ENCODE assay signal across 19 cellular contexts in the genomic region with DNA sequence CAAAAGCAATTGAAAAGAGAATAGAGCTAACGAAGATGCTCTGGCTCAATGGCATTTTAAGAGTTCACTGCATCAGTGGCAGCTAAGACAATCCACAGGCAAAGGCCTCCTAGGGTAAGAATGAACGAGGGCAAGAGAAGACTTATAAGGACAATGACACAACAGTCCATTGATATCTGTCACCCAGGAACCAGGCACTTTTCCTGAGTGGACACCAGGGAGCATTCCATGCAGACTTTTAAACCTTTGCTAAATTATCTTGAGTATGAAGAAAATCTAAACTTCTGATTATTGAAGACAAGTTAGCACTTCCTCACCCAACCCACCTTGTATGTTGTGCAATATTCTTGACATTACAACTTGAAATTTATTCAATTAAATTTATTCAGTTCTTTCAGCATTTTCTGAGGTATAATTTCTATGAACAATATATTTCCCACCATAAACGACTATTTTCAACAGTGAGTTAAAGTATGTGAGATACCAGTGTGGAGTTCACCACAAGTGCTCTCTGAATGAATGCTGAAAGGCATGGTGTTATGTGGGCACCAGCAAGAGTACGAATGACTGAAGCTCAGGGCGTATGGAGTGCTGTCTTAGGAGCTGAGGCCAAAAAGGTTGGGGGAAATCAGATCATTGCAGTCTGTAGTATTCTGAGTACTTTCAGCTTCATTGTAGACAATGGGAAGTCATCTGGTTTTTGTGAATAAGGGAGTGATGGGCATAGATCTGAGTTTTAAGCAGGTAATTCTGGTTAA.
DNase-seq lines count a peak whose midpoint lies in the region; ATAC-seq, FAIRE-seq and TF ChIP-seq lines count a peak whose summit lies in the region.
"Had no signal": no experiment of that assay in that cellular context is flagged by ENCODE, and none has a peak within 500 bp of the region (broad histone marks: within the 10 kb centered on the region; RNA-seq: fewer than 3 reads in every experiment).

No MANE protein-coding gene starts in this region.

- FAIRE-seq in kidney (lab: Jason Lieb, UNC), result no peak
- FAIRE-seq: colon, keratinocyte had no signal

- no peak overlapping the region for H3K4me3 ChIP-seq in kidney (ENCODE audit: low read length in 2 of 2)
- H3K4me3 ChIP-seq in CD8-positive, alpha-beta memory T cell (ENCODE audit: low read length), result no peak overlapping the region
- H3K4me3 ChIP-seq: adrenal gland, heart right ventricle, ovary, stomach had no signal

- H3K27ac ChIP-seq in VCaP, result no peak overlapping the region
- H3K27ac ChIP-seq in kidney (ENCODE audit: low read depth in 2 of 2, low read length in 2 of 2), result no peak overlapping the region
- no peak overlapping the region for H3K27ac ChIP-seq in CD8-positive, alpha-beta memory T cell (ENCODE audit: low read depth, low read length)
- H3K27ac ChIP-seq: adrenal gland, heart right ventricle, ovary, stomach had no signal

- peaks cover 2% of the 10 kb centered on the region for H3K27me3 Mint-ChIP-seq in activated CD4-positive, alpha-beta memory T cell treated with anti-CD3 and anti-CD28 coated beads for 36 hours
- H3K27me3 Mint-ChIP-seq in CD8-positive, alpha-beta memory T cell, result no peaks in the 10 kb centered on the region

- H3K9me3 Mint-ChIP-seq in activated CD4-positive, alpha-beta memory T cell treated with anti-CD3 and anti-CD28 coated beads for 36 hours, result no peaks in the 10 kb centered on the region
- H3K9me3 Mint-ChIP-seq in CD8-positive, alpha-beta memory T cell, result no peaks in the 10 kb centered on the region

- CTCF ChIA-PET in activated CD4-positive, alpha-beta memory T cell treated with anti-CD3 and anti-CD28 coated beads for 36 hours (lab: Charles Lee), result no interaction called here
- CTCF ChIA-PET in CD8-positive, alpha-beta memory T cell (lab: Charles Lee), result no interaction called here

- intact Hi-C loops in Right ventricle myocardium inferior (cut with DNase I) (loop anchor here (5.0 kb wide), 1 partner anchor 350 kb away; no protein-coding TSS in a partner anchor), cardiac septum (cut with DNase I) (no loop called here), kidney (cut with DNase I) (no loop called here)
- intact Hi-C loops in activated CD4-positive, alpha-beta memory T cell treated with anti-CD3 and anti-CD28 coated beads for 36 hours (cut with micrococcal nuclease), result no loop called here

- ATAC-seq in Right ventricle myocardium inferior, result peak; percentile 60

- H3K4me3 Mint-ChIP-seq in activated CD4-positive, alpha-beta memory T cell treated with anti-CD3 and anti-CD28 coated beads for 36 hours, result no peak overlapping the region
- no peak overlapping the region for H3K4me3 Mint-ChIP-seq in CD8-positive, alpha-beta memory T cell

- no peaks in the 10 kb centered on the region for H3K36me3 ChIP-seq in kidney (ENCODE audit: control insufficient read depth in 1 of 2, insufficient read depth in 2 of 2, low read length in 2 of 2)
- H3K36me3 ChIP-seq in CD8-positive, alpha-beta memory T cell (ENCODE audit: insufficient read depth, low read length), result no peaks in the 10 kb centered on the region
- H3K36me3 ChIP-seq: adrenal gland, heart right ventricle, ovary, stomach had no signal

- no peaks in the 10 kb centered on the region for H3K9me3 ChIP-seq in kidney (ENCODE audit: control insufficient read depth in 1 of 2, low read length in 2 of 2)
- no peaks in the 10 kb centered on the region for H3K9me3 ChIP-seq in CD8-positive, alpha-beta memory T cell (ENCODE audit: low read length)
- H3K9me3 ChIP-seq: adrenal gland, heart right ventricle, ovary, stomach had no signal

- H3K36me3 Mint-ChIP-seq in activated CD4-positive, alpha-beta memory T cell treated with anti-CD3 and anti-CD28 coated beads for 36 hours, result no peaks in the 10 kb centered on the region
- H3K36me3 Mint-ChIP-seq in CD8-positive, alpha-beta memory T cell, result no peaks in the 10 kb centered on the region

- H3K27me3 ChIP-seq in CD8-positive, alpha-beta memory T cell (ENCODE audit: insufficient read depth, low read length, poor library complexity, severe bottlenecking), result no peaks in the 10 kb centered on the region
- H3K27me3 ChIP-seq: adrenal gland, heart right ventricle, ovary, stomach had no signal

- POLR2A ChIA-PET in activated CD4-positive, alpha-beta memory T cell treated with anti-CD3 and anti-CD28 coated beads for 36 hours (lab: Charles Lee), result no interaction called here
- POLR2A ChIA-PET in CD8-positive, alpha-beta memory T cell (lab: Charles Lee), result no interaction called here

- H3K4me1 Mint-ChIP-seq in activated CD4-positive, alpha-beta memory T cell treated with anti-CD3 and anti-CD28 coated beads for 36 hours (ENCODE audit: low read depth), result no peaks in the 10 kb centered on the region
- no peaks in the 10 kb centered on the region for H3K4me1 Mint-ChIP-seq in CD8-positive, alpha-beta memory T cell

- DNase-seq in Right ventricle myocardium inferior (ENCODE audit: missing footprints) (no peak), cardiac septum (ENCODE audit: low spot score) (no peak), kidney (no peak), SKM-1 treated with dmso at 0.1 percent for 144 hours (lab: John Stamatoyannopoulos, UW; ENCODE audit: unreplicated experiment) (no peak), NCI-H526 treated with DMSO at 0.1 percent for 48 hours (lab: John Stamatoyannopoulos, UW) (no peak)
- no peak for DNase-seq in activated CD4-positive, alpha-beta memory T cell treated with anti-CD3 and anti-CD28 coated beads for 36 hours
- no peak for DNase-seq in CD8-positive, alpha-beta memory T cell
- DNase-seq: activated CD4-positive, alpha-beta T cell treated with anti-CD3 and anti-CD28 coated beads, Interleukin-2, amount 50 U/mL, for 1 hour; H7; heart right ventricle; NCI-H1417; NCI-H226; ovary; SIG-M5; stomach had no signal

- TF ChIP-seq CTCF in VCaP (conservative IDR thresholded peaks at IDR 0.05) (peak; percentile 49), kidney (IDR thresholded peaks at IDR 0.05; ENCODE audit: borderline replicate concordance, extremely low read depth, insufficient read depth) (peak; percentile 5)

- no peak overlapping the region for H3K9ac ChIP-seq in kidney (ENCODE audit: low read length in 2 of 2)

- H3K4me1 ChIP-seq in kidney (ENCODE audit: control insufficient read depth in 1 of 2, insufficient read depth in 1 of 2, low read depth in 1 of 2, low read length in 2 of 2), result no peaks in the 10 kb centered on the region
- H3K4me1 ChIP-seq in CD8-positive, alpha-beta memory T cell (ENCODE audit: insufficient read depth, low read length), result no peaks in the 10 kb centered on the region
- H3K4me1 ChIP-seq: heart right ventricle, stomach had no signal

- H3K27ac Mint-ChIP-seq in activated CD4-positive, alpha-beta memory T cell treated with anti-CD3 and anti-CD28 coated beads for 36 hours, result no peak overlapping the region
- H3K27ac Mint-ChIP-seq in CD8-positive, alpha-beta memory T cell, result no peak overlapping the region
